Comparison of ENCODE assay signal across 10 cellular contexts in genomic region chr7:156999611-157000046, GRCh38. TPM values are rescaled to one million over a fixed set of nuclear protein-coding genes. Genes with fewer than 3 reads are reported as not detected.
DNase-seq lines count a peak whose midpoint lies in the region; ATAC-seq and TF ChIP-seq lines count a peak whose summit lies in the region.
"Had no signal": no experiment of that assay in that cellular context is flagged by ENCODE, and none has a peak within 500 bp of the region (broad histone marks: within the 10 kb centered on the region; RNA-seq: fewer than 3 reads in every experiment).

No MANE protein-coding gene starts in this region.

- in situ Hi-C loops in transverse colon (cut with MboI; ENCODE audit: low pct_ligation_motif_present in 1 of 4, low pct_unique_long_range_greater_than_20kb in 1 of 4, low sequenced_read_pairs in 3 of 4), result no loop called here

- H3K27ac Mint-ChIP-seq in activated T-cell treated with anti-CD3 and anti-CD28 coated beads, Interleukin-2, amount 50 U/mL, for 72 hours, result no peak overlapping the region

- H3K27ac ChIP-seq in WERI-Rb-1, result peak overlapping the region; percentile 39; the same call in 1 of the 2 replicates
- peak overlapping the region; percentile 76 to 92 (median 90) for H3K27ac ChIP-seq in transverse colon

- no peak for DNase-seq in activated T-cell treated with anti-CD3 and anti-CD28 coated beads, Interleukin-2, amount 50 U/mL, for 72 hours
- no peak for DNase-seq in activated T-cell treated with anti-CD3 and anti-CD28 coated beads, Interleukin-2, amount 50 U/mL, for 48 hours
- DNase-seq in WERI-Rb-1, result no peak
- peak; percentile 43 for DNase-seq in islet precursor cell
- peak; percentile 46 for DNase-seq in transverse colon
- DNase-seq in KG1 (lab: John Stamatoyannopoulos, UW), result no peak
- no peak for DNase-seq in middle frontal gyrus (ENCODE audit: extremely low spot score, low spot score)
- DNase-seq in NOMO-1 treated with dmso at 0.1 percent for 144 hours (lab: John Stamatoyannopoulos, UW; ENCODE audit: unreplicated experiment), result no peak
- DNase-seq: stimulated activated CD8-positive, alpha-beta memory T cell treated with anti-CD3 and anti-CD28 coated beads, Interleukin-4, amount 100 ng/mL, for 48 hours had no signal

- TF ChIP-seq EP300 in transverse colon (IDR thresholded peaks at IDR 0.05; ENCODE audit: low read depth), result no peak

- no peak for TF ChIP-seq POLR2A in transverse colon (IDR thresholded peaks at IDR 0.05)

- 4% methylated on average over 15 of the region's 56 CpGs; no CpG with 5 or more reads in 1 of the 2 donors for WGBS in transverse colon (ENCODE audit: low coverage in 1 of 2), 2 donors

- H3K27me3 Mint-ChIP-seq in activated T-cell treated with anti-CD3 and anti-CD28 coated beads, Interleukin-2, amount 50 U/mL, for 72 hours (ENCODE audit: low read depth), result peaks cover 81% of the 10 kb centered on the region

- H3K4me3 Mint-ChIP-seq in activated T-cell treated with anti-CD3 and anti-CD28 coated beads, Interleukin-2, amount 50 U/mL, for 72 hours, result peak overlapping the region; percentile 38 to 62

- H3K27me3 ChIP-seq in WERI-Rb-1 (ENCODE audit: insufficient read depth, low read depth, severe bottlenecking) (no peaks in the 10 kb centered on the region), transverse colon (peaks cover 67% of the 10 kb centered on the region)

- intact Hi-C loops in transverse colon (cut with DNase I; ENCODE audit: low total_unique reads), result no loop called here

- H3K36me3 ChIP-seq in WERI-Rb-1 (peaks cover 6% of the 10 kb centered on the region), transverse colon (no peaks in the 10 kb centered on the region)

- H3K9me3 ChIP-seq in WERI-Rb-1 (ENCODE audit: severe bottlenecking), result no peaks in the 10 kb centered on the region
- H3K9me3 ChIP-seq in transverse colon, result no peaks in the 10 kb centered on the region

- peak in 1 of 2 donors; percentile 35 for ATAC-seq in activated T-cell treated with anti-CD3 and anti-CD28 coated beads, Interleukin-2, amount 50 U/mL, for 72 hours (replicated peaks in 1 of 2)
- ATAC-seq: activated CD4-positive, CD25-positive, alpha-beta regulatory T cell treated with anti-CD3 and anti-CD28 coated beads, Interleukin-2, amount 50 U/mL, for 24 hours had no signal

- H3K36me3 Mint-ChIP-seq in activated T-cell treated with anti-CD3 and anti-CD28 coated beads, Interleukin-2, amount 50 U/mL, for 72 hours (ENCODE audit: insufficient read depth in 2 of 2), result peaks cover 3 to 7% of the 10 kb centered on the region in 2 donors

- peaks cover 41% of the 10 kb centered on the region for H3K4me1 Mint-ChIP-seq in activated T-cell treated with anti-CD3 and anti-CD28 coated beads, Interleukin-2, amount 50 U/mL, for 72 hours (ENCODE audit: low read depth)

- H3K4me3 ChIP-seq in WERI-Rb-1 (ENCODE audit: low read depth, low read length) (no peak overlapping the region), transverse colon (peak overlapping the region; percentile 19 to 68 (median 62))

- peaks cover 13 to 49% (median 34%) of the 10 kb centered on the region in 4 donors for H3K4me1 ChIP-seq in transverse colon

- H3K9me3 Mint-ChIP-seq in activated T-cell treated with anti-CD3 and anti-CD28 coated beads, Interleukin-2, amount 50 U/mL, for 72 hours, result no peaks in the 10 kb centered on the region

- TF ChIP-seq CTCF in WERI-Rb-1 (IDR thresholded peaks at IDR 0.05; ENCODE audit: low read depth, low read length) (no peak), transverse colon (IDR thresholded peaks at IDR 0.05) (no peak)

RNA-seq across cellular contexts. Expression of gene MNX1, which starts 10.8 kb away (rescaled TPM):
- under 1 TPM; 0.17 to 0.39 TPM for total RNA-seq in activated T-cell treated with anti-CD3 and anti-CD28 coated beads, Interleukin-2, amount 50 U/mL, for 72 hours
- 10 to 100 TPM; 11.7 to 23.2 (median 13.1) TPM for total RNA-seq in transverse colon

RNA-seq across cellular contexts. Expression of gene NOM1, which starts 50.1 kb away (rescaled TPM):
- total RNA-seq in activated T-cell treated with anti-CD3 and anti-CD28 coated beads, Interleukin-2, amount 50 U/mL, for 72 hours, result 10 to 100 TPM; 30.1 to 37.5 TPM
- total RNA-seq in transverse colon, result 10 to 100 TPM in 3 of 4 donors, 1 to 10 TPM in 1; 6.6 to 22.4 (median 15.2) TPM

Comparison
In these comparisons a context has a peak if more than half of its experiments do, and no peak if none do; other contexts are left out.
1. DNase-seq: peak in islet precursor cell (single experiment) and transverse colon (single experiment); none in activated T-cell treated with anti-CD3 and anti-CD28 coated beads, Interleukin-2, amount 50 U/mL, for 72 hours (0 of 2), activated T-cell treated with anti-CD3 and anti-CD28 coated beads, Interleukin-2, amount 50 U/mL, for 48 hours (0 of 2), WERI-Rb-1 (single experiment), KG1 (single experiment), middle frontal gyrus (single experiment) and NOMO-1 treated with dmso at 0.1 percent for 144 hours (single experiment).
2. RNA of gene MNX1, which starts 10.8 kb away (total RNA-seq): 11.7 to 23.2 TPM in transverse colon; 0.17 to 0.39 TPM in activated T-cell treated with anti-CD3 and anti-CD28 coated beads, Interleukin-2, amount 50 U/mL, for 72 hours; every median in the first group is over 4 times any median in the second.